In genomic region chr4:71368906-71369305, GRCh38 we compare ENCODE assay signal across 26 cellular contexts. TPM values are rescaled to one million over a fixed set of nuclear protein-coding genes. Genes with fewer than 3 reads are reported as not detected.
"Had no signal": no experiment of that assay in that cellular context is flagged by ENCODE, and none has a peak within 500 bp of the region (broad histone marks: within the 10 kb centered on the region; RNA-seq: fewer than 3 reads in every experiment).

No MANE protein-coding gene starts in this region.

- H3K27me3 Mint-ChIP-seq: naive thymus-derived CD8-positive, alpha-beta T cell; stimulated activated naive CD8-positive, alpha-beta T cell treated with anti-CD3 and anti-CD28 coated beads, Interleukin-15, Interleukin-2, amounts not matched to agents 100 ng/mL and 50 ng/mL, for 24 hours had no signal

- H3K4me1 Mint-ChIP-seq: naive thymus-derived CD8-positive, alpha-beta T cell; neural progenitor cell; stimulated activated effector memory CD8-positive, alpha-beta T cell treated with anti-CD3 and anti-CD28 coated beads, Interleukin-12 subunit alpha, Interleukin-12 subunit beta, amount 100 ng/mL, for 72 hours had no signal

- H3K4me3 Mint-ChIP-seq: immature natural killer cell; naive thymus-derived CD8-positive, alpha-beta T cell; nephron; neural progenitor cell; stimulated activated effector memory CD8-positive, alpha-beta T cell treated with anti-CD3 and anti-CD28 coated beads, Interleukin-12 subunit alpha, Interleukin-12 subunit beta, amount 100 ng/mL, for 72 hours; stimulated activated naive CD8-positive, alpha-beta T cell treated with anti-CD3 and anti-CD28 coated beads, Interleukin-15, Interleukin-2, amounts not matched to agents 100 ng/mL and 50 ng/mL, for 24 hours had no signal

- H3K4me1 ChIP-seq: lower lobe of right lung, prostate gland, suprapubic skin, tibial artery, upper lobe of right lung had no signal

- H3K27ac Mint-ChIP-seq: immature natural killer cell; naive thymus-derived CD8-positive, alpha-beta T cell; nephron; neural progenitor cell; stimulated activated effector memory CD8-positive, alpha-beta T cell treated with anti-CD3 and anti-CD28 coated beads, Interleukin-12 subunit alpha, Interleukin-12 subunit beta, amount 100 ng/mL, for 72 hours; stimulated activated naive CD8-positive, alpha-beta T cell treated with anti-CD3 and anti-CD28 coated beads, Interleukin-15, Interleukin-2, amounts not matched to agents 100 ng/mL and 50 ng/mL, for 24 hours had no signal

- DNase-seq: hypothalamus; immature natural killer cell; left ventricle myocardium superior; lower lobe of right lung; mammary epithelial cell; mesenchymal stem cell; naive thymus-derived CD8-positive, alpha-beta T cell; ovary; retina; right cardiac atrium; stimulated activated CD4-positive, alpha-beta T cell treated with anti-CD3 and anti-CD28 coated beads, Interleukin-4, amount 100 ng/mL, for 24 hours; stimulated activated naive CD4-positive, alpha-beta T cell; tibial artery; trophoblast cell; upper lobe of right lung had no signal

- H3K4me3 ChIP-seq: heart left ventricle, lower lobe of right lung, neural progenitor cell, ovary, prostate gland, skin epidermis, suprapubic skin, thoracic aorta, tibial artery, upper lobe of right lung had no signal

- H3K36me3 Mint-ChIP-seq: naive thymus-derived CD8-positive, alpha-beta T cell; neural progenitor cell; stimulated activated effector memory CD8-positive, alpha-beta T cell treated with anti-CD3 and anti-CD28 coated beads, Interleukin-12 subunit alpha, Interleukin-12 subunit beta, amount 100 ng/mL, for 72 hours had no signal

- H3K9me3 ChIP-seq: heart left ventricle, lower lobe of right lung, ovary, prostate gland, suprapubic skin, thoracic aorta, tibial artery, upper lobe of right lung had no signal

- H3K9ac ChIP-seq: neural progenitor cell had no signal

- H3K9me3 Mint-ChIP-seq: immature natural killer cell; naive thymus-derived CD8-positive, alpha-beta T cell; nephron; neural progenitor cell; stimulated activated effector memory CD8-positive, alpha-beta T cell treated with anti-CD3 and anti-CD28 coated beads, Interleukin-12 subunit alpha, Interleukin-12 subunit beta, amount 100 ng/mL, for 72 hours; stimulated activated naive CD8-positive, alpha-beta T cell treated with anti-CD3 and anti-CD28 coated beads, Interleukin-15, Interleukin-2, amounts not matched to agents 100 ng/mL and 50 ng/mL, for 24 hours had no signal

- H3K36me3 ChIP-seq: heart left ventricle, lower lobe of right lung, neural progenitor cell, ovary, prostate gland, suprapubic skin, thoracic aorta, tibial artery, upper lobe of right lung had no signal

- FAIRE-seq: islet of Langerhans, urothelium cell line had no signal

- H3K27me3 ChIP-seq: heart left ventricle, neural progenitor cell, ovary, suprapubic skin, tibial artery, upper lobe of right lung had no signal

- H3K27ac ChIP-seq: heart left ventricle, lower lobe of right lung, neural progenitor cell, ovary, prostate gland, skin epidermis, suprapubic skin, thoracic aorta, tibial artery, upper lobe of right lung had no signal

RNA-seq across cellular contexts. Expression of gene SLC4A4, which starts 30.1 kb away (rescaled TPM):
- polyA plus RNA-seq: mammary epithelial cell had no signal
